ENCODE assay signal across 10 cellular contexts in genomic region chr11:116379185-116379828, GRCh38.
DNase-seq lines count a peak whose midpoint lies in the region; ATAC-seq and TF ChIP-seq lines count a peak whose summit lies in the region.
"Had no signal": no experiment of that assay in that cellular context is flagged by ENCODE, and none has a peak within 500 bp of the region (broad histone marks: within the 10 kb centered on the region; RNA-seq: fewer than 3 reads in every experiment).

No MANE protein-coding gene starts in this region.

- TF ChIP-seq CTCF in heart left ventricle (IDR thresholded peaks at IDR 0.05) = no peak
- no peak for TF ChIP-seq CTCF in fibroblast of pulmonary artery (IDR thresholded peaks at IDR 0.05; ENCODE audit: low read length, missing control alignments)
- TF ChIP-seq CTCF in testis (IDR thresholded peaks at IDR 0.05) = no peak

- H3K27me3 ChIP-seq in heart left ventricle (peaks cover 0 to 22% (median 7%) of the 10 kb centered on the region in 9 donors), testis (no peaks in the 10 kb centered on the region)
- H3K27me3 ChIP-seq: BLaER1 treated with 17β-estradiol and CSF1 and Interleukin-3, amounts not matched to agents 10 nM and 100 nM; neutrophil had no signal

- no peak for ATAC-seq in heart left ventricle
- no peak for ATAC-seq in GM19328 (IDR thresholded peaks at IDR 0.05; ENCODE audit: unreplicated experiment)
- no peak for ATAC-seq in HG03045 (IDR thresholded peaks at IDR 0.05; ENCODE audit: unreplicated experiment)

- intact Hi-C loops in heart left ventricle (cut with DNase I) (no loop called here), cardiac septum (cut with DNase I) (no loop called here), testis (cut with DNase I; ENCODE audit: low total_unique reads) (no loop called here)

- H3K4me1 ChIP-seq in heart left ventricle = no peaks in the 10 kb centered on the region
- no peaks in the 10 kb centered on the region for H3K4me1 ChIP-seq in testis
- H3K4me1 ChIP-seq: BLaER1 treated with 17β-estradiol and CSF1 and Interleukin-3, amounts not matched to agents 10 nM and 100 nM had no signal

- TF ChIP-seq POLR2A in heart left ventricle (IDR thresholded peaks at IDR 0.05) = no peak
- TF ChIP-seq POLR2A in testis (IDR thresholded peaks at IDR 0.05) = no peak

- H3K4me3 ChIP-seq in heart left ventricle (no peak overlapping the region), fibroblast of pulmonary artery (replicated peaks; ENCODE audit: low read depth, low read length) (no peak overlapping the region), testis (no peak overlapping the region)
- H3K4me3 ChIP-seq: BLaER1 treated with 17β-estradiol and CSF1 and Interleukin-3, amounts not matched to agents 10 nM and 100 nM had no signal

- H3K27ac ChIP-seq in heart left ventricle = no peak overlapping the region
- no peak overlapping the region for H3K27ac ChIP-seq in testis
- H3K27ac ChIP-seq: BLaER1 treated with 17β-estradiol and CSF1 and Interleukin-3, amounts not matched to agents 10 nM and 100 nM; neutrophil had no signal

- in situ Hi-C loops in SK-MEL-5 (cut with HindIII; ENCODE audit: low pct_unique_long_range_greater_than_20kb, low sequenced_read_pairs) = no loop called here

- H3K36me3 ChIP-seq in heart left ventricle (no peaks in the 10 kb centered on the region), testis (ENCODE audit: low read depth, missing control alignments) (no peaks in the 10 kb centered on the region)
- H3K36me3 ChIP-seq: BLaER1 treated with 17β-estradiol and CSF1 and Interleukin-3, amounts not matched to agents 10 nM and 100 nM; neutrophil had no signal

- H3K9me3 ChIP-seq in heart left ventricle (no peaks in the 10 kb centered on the region), testis (no peaks in the 10 kb centered on the region)
- H3K9me3 ChIP-seq: BLaER1 treated with 17β-estradiol and CSF1 and Interleukin-3, amounts not matched to agents 10 nM and 100 nM; neutrophil had no signal

- DNase-seq in heart left ventricle = peak in 3 of 5 donors; percentile 22 to 33 (median 30)
- no peak for DNase-seq in cardiac septum (ENCODE audit: low spot score)
- peak; percentile 2 for DNase-seq in SK-MEL-5 (ENCODE audit: low read depth, low spot score)
- DNase-seq in fibroblast of pulmonary artery (ENCODE audit: low read depth) = peak; percentile 20
- peak; percentile 64 for DNase-seq in testis
- no peak for DNase-seq in activated CD4-positive, CD25-positive, alpha-beta regulatory T cell treated with anti-CD3 and anti-CD28 coated beads, Interleukin-2, amount 50 U/mL, for 72 hours

- 32 to 38% (median 34%) methylated on average over 7 of the region's 7 CpGs for WGBS in heart left ventricle, 4 donors
- WGBS in testis, 2 donors = 25% methylated on average over 7 of the region's 7 CpGs

Comparison
In these comparisons a context has a peak if more than half of its experiments do, and no peak if none do; other contexts are left out.
1. DNase-seq: peak in heart left ventricle (3 of 5), SK-MEL-5 (single experiment), fibroblast of pulmonary artery (single experiment) and testis (single experiment); none in cardiac septum (single experiment) and activated CD4-positive, CD25-positive, alpha-beta regulatory T cell treated with anti-CD3 and anti-CD28 coated beads, Interleukin-2, amount 50 U/mL, for 72 hours (single experiment).